9 cellular contexts compared by ENCODE assay signal in the genomic region with DNA sequence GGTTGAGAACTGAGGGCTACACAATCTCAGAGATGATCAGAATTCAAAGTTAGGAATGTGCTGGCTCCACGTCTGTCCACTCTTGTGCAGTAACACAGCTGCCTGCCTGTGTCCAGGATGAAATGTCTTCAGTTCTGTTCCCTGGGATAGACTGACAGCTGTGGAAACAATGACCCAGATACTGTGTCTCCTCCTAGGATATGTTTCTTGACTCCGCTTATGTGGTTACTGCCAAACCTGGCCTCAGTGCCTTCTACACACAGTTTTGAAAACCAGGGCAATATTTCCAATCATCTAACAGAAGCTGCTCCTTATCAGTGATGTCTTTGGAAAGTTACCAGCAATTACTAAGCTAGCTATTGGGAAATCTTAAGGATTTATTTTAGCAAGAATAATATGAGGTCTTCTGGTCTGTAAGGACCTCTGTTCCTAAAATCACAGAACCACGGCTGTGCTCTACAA.
DNase-seq lines count a peak whose midpoint lies in the region; ATAC-seq, FAIRE-seq and TF ChIP-seq lines count a peak whose summit lies in the region.
"Had no signal": no experiment of that assay in that cellular context is flagged by ENCODE, and none has a peak within 500 bp of the region (broad histone marks: within the 10 kb centered on the region; RNA-seq: fewer than 3 reads in every experiment).

No MANE protein-coding gene starts in this region.

- in situ Hi-C loops in brain microvascular endothelial cell (cut with HindIII; ENCODE audit: low pct_ligation_motif_present, low sequenced_read_pairs): no loop called here

- H3K27me3 ChIP-seq in brain microvascular endothelial cell (replicated peaks) (no peaks in the 10 kb centered on the region), subcutaneous abdominal adipose tissue (ENCODE audit: control insufficient read depth in 5 of 5, insufficient read depth in 4 of 5, low read length in 5 of 5) (no peaks in the 10 kb centered on the region)

- H3K9me3 ChIP-seq in kidney (ENCODE audit: control insufficient read depth in 1 of 2, low read length in 2 of 2): no peaks in the 10 kb centered on the region
- peaks cover 0 to 2% (median 0%) of the 10 kb centered on the region in 5 donors for H3K9me3 ChIP-seq in subcutaneous abdominal adipose tissue (ENCODE audit: control insufficient read depth in 5 of 5, low read length in 5 of 5)

- peak overlapping the region; percentile 56 for H3K27ac ChIP-seq in brain microvascular endothelial cell
- H3K27ac ChIP-seq in kidney (ENCODE audit: low read depth in 2 of 2, low read length in 2 of 2): peak overlapping the region; percentile 44 to 52
- H3K27ac ChIP-seq in subcutaneous abdominal adipose tissue (ENCODE audit: low read depth, low read length): peak overlapping the region; percentile 81

- TF ChIP-seq CTCF in brain microvascular endothelial cell (IDR thresholded peaks at IDR 0.05; ENCODE audit: low read depth, low read length, missing control alignments) (no peak), kidney (IDR thresholded peaks at IDR 0.05; ENCODE audit: borderline replicate concordance, extremely low read depth, insufficient read depth) (no peak)

- intact Hi-C loops in kidney (cut with DNase I): no loop called here

- H3K9ac ChIP-seq in kidney (ENCODE audit: low read length in 2 of 2) (no peak overlapping the region), subcutaneous abdominal adipose tissue (ENCODE audit: low read length in 5 of 5) (peak overlapping the region in 3 of 5 donors; percentile 7 to 56 (median 13))

- ATAC-seq in HG02852 (IDR thresholded peaks at IDR 0.05; ENCODE audit: unreplicated experiment): no peak

- no peak for FAIRE-seq in kidney (lab: Jason Lieb, UNC)

- no peaks in the 10 kb centered on the region for H3K36me3 ChIP-seq in brain microvascular endothelial cell (replicated peaks)
- H3K36me3 ChIP-seq in kidney (ENCODE audit: control insufficient read depth in 1 of 2, insufficient read depth in 2 of 2, low read length in 2 of 2): no peaks in the 10 kb centered on the region
- no peaks in the 10 kb centered on the region for H3K36me3 ChIP-seq in subcutaneous abdominal adipose tissue (ENCODE audit: control insufficient read depth in 5 of 5, insufficient read depth in 5 of 5, low read length in 5 of 5)

- H3K4me1 ChIP-seq in kidney (ENCODE audit: control insufficient read depth in 1 of 2, insufficient read depth in 1 of 2, low read depth in 1 of 2, low read length in 2 of 2) (peaks cover 17 to 25% of the 10 kb centered on the region in 2 donors), subcutaneous abdominal adipose tissue (ENCODE audit: control insufficient read depth in 5 of 5, insufficient read depth in 5 of 5, low read length in 5 of 5) (peaks cover 4 to 43% (median 34%) of the 10 kb centered on the region in 5 donors)

- DNase-seq in HCEC 1CT (peak; percentile 42), brain microvascular endothelial cell (peak; percentile 73), kidney (no peak), cerebellar cortex (ENCODE audit: low spot score) (no peak), iPS-NIHi7 (ENCODE audit: extremely low spot score) (no peak)
- DNase-seq in activated CD4-positive, alpha-beta T cell treated with anti-CD3 and anti-CD28 coated beads for 48 hours: no peak
- DNase-seq: immature natural killer cell had no signal

- H3K4me3 ChIP-seq in brain microvascular endothelial cell (ENCODE audit: low read depth, low read length) (no peak overlapping the region), kidney (ENCODE audit: low read length in 2 of 2) (no peak overlapping the region), subcutaneous abdominal adipose tissue (ENCODE audit: low read depth in 1 of 5, low read length in 5 of 5) (no peak overlapping the region)

Comparison
In these comparisons a context has a peak if more than half of its experiments do, and no peak if none do; other contexts are left out.
1. DNase-seq: peak in HCEC 1CT (single experiment) and brain microvascular endothelial cell (single experiment); none in kidney (single experiment), activated CD4-positive, alpha-beta T cell treated with anti-CD3 and anti-CD28 coated beads for 48 hours (single experiment), cerebellar cortex (single experiment) and iPS-NIHi7 (single experiment).
2. H3K9ac ChIP-seq: peak in subcutaneous abdominal adipose tissue (3 of 5); none in kidney (0 of 2).
3. Peak in every context shown above with its lines, with median percentiles within 50 percentile points of each other: H3K27ac ChIP-seq.